ENCODE assay signal across 1 cellular context in genomic region chr4:139266583-139267257, GRCh38.
TF ChIP-seq lines count a peak whose summit lies in the region.

No MANE protein-coding gene starts in this region.

TF ChIP-seq in GM12878, 131 proteins besides CTCF, POLR2A, EP300 and RAD21 (continued from another document and continues in another):
- peak; percentile 94 for TF ChIP-seq EED (IDR thresholded peaks at IDR 0.05; ENCODE audit: low read depth)
- TF ChIP-seq NR2C1 (IDR thresholded peaks at IDR 0.05): peak; percentile 87
- TF ChIP-seq PAX8 (IDR thresholded peaks at IDR 0.05): no peak
- TF ChIP-seq ZNF217 (IDR thresholded peaks at IDR 0.05): peak; percentile 82
- peak; percentile 79 for TF ChIP-seq MEF2A (IDR thresholded peaks at IDR 0.05; ENCODE audit: insufficient read depth, low read depth, low read length)
- TF ChIP-seq ESRRA (IDR thresholded peaks at IDR 0.05; ENCODE audit: low read length): 0 out of 2 replicates have a peak, but pooled peaks have one; percentile 33
- peak in 1 of 2 experiments; percentile 99; a peak in 2 of 4 replicates for TF ChIP-seq ETV6 (conservative IDR thresholded peaks at IDR 0.05 in 1 of 2, IDR thresholded peaks at IDR 0.05 in 1 of 2; ENCODE audit: borderline replicate concordance in 1 of 2, low read depth in 1 of 2)
- no peak for TF ChIP-seq E2F8 (IDR thresholded peaks at IDR 0.05; ENCODE audit: low read depth, partially characterized antibody)
- no peak for TF ChIP-seq ZBTB11 (CRISPR knock-in tag; IDR thresholded peaks at IDR 0.05)
- peak; percentile 95 for TF ChIP-seq CBFB (IDR thresholded peaks at IDR 0.05; ENCODE audit: low read depth)
- no peak for TF ChIP-seq HDAC6 (IDR thresholded peaks at IDR 0.05; ENCODE audit: unreplicated experiment)
- peak; percentile 93 for TF ChIP-seq MLLT1 (IDR thresholded peaks at IDR 0.05)
- TF ChIP-seq, protein P1, sequence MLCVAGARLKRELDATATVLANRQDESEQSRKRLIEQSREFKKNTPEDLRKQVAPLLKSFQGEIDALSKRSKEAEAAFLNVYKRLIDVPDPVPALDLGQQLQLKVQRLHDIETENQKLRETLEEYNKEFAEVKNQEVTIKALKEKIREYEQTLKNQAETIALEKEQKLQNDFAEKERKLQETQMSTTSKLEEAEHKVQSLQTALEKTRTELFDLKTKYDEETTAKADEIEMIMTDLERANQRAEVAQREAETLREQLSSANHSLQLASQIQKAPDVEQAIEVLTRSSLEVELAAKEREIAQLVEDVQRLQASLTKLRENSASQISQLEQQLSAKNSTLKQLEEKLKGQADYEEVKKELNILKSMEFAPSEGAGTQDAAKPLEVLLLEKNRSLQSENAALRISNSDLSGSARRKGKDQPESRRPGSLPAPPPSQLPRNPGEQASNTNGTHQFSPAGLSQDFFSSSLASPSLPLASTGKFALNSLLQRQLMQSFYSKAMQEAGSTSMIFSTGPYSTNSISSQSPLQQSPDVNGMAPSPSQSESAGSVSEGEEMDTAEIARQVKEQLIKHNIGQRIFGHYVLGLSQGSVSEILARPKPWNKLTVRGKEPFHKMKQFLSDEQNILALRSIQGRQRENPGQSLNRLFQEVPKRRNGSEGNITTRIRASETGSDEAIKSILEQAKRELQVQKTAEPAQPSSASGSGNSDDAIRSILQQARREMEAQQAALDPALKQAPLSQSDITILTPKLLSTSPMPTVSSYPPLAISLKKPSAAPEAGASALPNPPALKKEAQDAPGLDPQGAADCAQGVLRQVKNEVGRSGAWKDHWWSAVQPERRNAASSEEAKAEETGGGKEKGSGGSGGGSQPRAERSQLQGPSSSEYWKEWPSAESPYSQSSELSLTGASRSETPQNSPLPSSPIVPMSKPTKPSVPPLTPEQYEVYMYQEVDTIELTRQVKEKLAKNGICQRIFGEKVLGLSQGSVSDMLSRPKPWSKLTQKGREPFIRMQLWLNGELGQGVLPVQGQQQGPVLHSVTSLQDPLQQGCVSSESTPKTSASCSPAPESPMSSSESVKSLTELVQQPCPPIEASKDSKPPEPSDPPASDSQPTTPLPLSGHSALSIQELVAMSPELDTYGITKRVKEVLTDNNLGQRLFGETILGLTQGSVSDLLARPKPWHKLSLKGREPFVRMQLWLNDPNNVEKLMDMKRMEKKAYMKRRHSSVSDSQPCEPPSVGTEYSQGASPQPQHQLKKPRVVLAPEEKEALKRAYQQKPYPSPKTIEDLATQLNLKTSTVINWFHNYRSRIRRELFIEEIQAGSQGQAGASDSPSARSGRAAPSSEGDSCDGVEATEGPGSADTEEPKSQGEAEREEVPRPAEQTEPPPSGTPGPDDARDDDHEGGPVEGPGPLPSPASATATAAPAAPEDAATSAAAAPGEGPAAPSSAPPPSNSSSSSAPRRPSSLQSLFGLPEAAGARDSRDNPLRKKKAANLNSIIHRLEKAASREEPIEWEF (IDR thresholded peaks at IDR 0.05; ENCODE audit: insufficient replicate concordance, low read depth, low read length): peak; percentile 86
- TF ChIP-seq CHD2 (IDR thresholded peaks at IDR 0.05; ENCODE audit: borderline replicate concordance, low read depth, low read length): 0 out of 2 replicates have a peak, but pooled peaks have one; percentile 40
- TF ChIP-seq TCF7 (IDR thresholded peaks at IDR 0.05; ENCODE audit: borderline replicate concordance): peak; percentile 69
- TF ChIP-seq TCF12 (IDR thresholded peaks at IDR 0.05; ENCODE audit: low read depth, low read length): peak; percentile 86
- TF ChIP-seq HDAC2 (IDR thresholded peaks at IDR 0.05): no peak
- TF ChIP-seq, protein P2, sequence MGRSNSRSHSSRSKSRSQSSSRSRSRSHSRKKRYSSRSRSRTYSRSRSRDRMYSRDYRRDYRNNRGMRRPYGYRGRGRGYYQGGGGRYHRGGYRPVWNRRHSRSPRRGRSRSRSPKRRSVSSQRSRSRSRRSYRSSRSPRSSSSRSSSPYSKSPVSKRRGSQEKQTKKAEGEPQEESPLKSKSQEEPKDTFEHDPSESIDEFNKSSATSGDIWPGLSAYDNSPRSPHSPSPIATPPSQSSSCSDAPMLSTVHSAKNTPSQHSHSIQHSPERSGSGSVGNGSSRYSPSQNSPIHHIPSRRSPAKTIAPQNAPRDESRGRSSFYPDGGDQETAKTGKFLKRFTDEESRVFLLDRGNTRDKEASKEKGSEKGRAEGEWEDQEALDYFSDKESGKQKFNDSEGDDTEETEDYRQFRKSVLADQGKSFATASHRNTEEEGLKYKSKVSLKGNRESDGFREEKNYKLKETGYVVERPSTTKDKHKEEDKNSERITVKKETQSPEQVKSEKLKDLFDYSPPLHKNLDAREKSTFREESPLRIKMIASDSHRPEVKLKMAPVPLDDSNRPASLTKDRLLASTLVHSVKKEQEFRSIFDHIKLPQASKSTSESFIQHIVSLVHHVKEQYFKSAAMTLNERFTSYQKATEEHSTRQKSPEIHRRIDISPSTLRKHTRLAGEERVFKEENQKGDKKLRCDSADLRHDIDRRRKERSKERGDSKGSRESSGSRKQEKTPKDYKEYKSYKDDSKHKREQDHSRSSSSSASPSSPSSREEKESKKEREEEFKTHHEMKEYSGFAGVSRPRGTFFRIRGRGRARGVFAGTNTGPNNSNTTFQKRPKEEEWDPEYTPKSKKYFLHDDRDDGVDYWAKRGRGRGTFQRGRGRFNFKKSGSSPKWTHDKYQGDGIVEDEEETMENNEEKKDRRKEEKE (IDR thresholded peaks at IDR 0.05): no peak
- TF ChIP-seq NR2F1 (conservative IDR thresholded peaks at IDR 0.05): peak; percentile 100
- peak; percentile 72; the same call in 1 of the 2 replicates for TF ChIP-seq TAF1 (IDR thresholded peaks at IDR 0.05; ENCODE audit: borderline replicate concordance, low read depth, low read length)
- TF ChIP-seq, protein P3, sequence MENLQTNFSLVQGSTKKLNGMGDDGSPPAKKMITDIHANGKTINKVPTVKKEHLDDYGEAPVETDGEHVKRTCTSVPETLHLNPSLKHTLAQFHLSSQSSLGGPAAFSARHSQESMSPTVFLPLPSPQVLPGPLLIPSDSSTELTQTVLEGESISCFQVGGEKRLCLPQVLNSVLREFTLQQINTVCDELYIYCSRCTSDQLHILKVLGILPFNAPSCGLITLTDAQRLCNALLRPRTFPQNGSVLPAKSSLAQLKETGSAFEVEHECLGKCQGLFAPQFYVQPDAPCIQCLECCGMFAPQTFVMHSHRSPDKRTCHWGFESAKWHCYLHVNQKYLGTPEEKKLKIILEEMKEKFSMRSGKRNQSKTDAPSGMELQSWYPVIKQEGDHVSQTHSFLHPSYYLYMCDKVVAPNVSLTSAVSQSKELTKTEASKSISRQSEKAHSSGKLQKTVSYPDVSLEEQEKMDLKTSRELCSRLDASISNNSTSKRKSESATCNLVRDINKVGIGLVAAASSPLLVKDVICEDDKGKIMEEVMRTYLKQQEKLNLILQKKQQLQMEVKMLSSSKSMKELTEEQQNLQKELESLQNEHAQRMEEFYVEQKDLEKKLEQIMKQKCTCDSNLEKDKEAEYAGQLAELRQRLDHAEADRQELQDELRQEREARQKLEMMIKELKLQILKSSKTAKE (IDR thresholded peaks at IDR 0.05; ENCODE audit: low read depth, poor library complexity, severe bottlenecking): peak; percentile 94
- 0 out of 2 replicates have a peak, but pooled peaks have one; percentile 13 for TF ChIP-seq ZNF207 (IDR thresholded peaks at IDR 0.05; ENCODE audit: borderline replicate concordance)
- peak; percentile 84 for TF ChIP-seq CREM (IDR thresholded peaks at IDR 0.05; ENCODE audit: low read depth)
- peak; percentile 69 for TF ChIP-seq MXI1 (IDR thresholded peaks at IDR 0.05; ENCODE audit: low read depth, low read length)
- peak; percentile 92 for TF ChIP-seq PAX5 (IDR thresholded peaks at IDR 0.05; ENCODE audit: borderline replicate concordance, low read depth, low read length)
- TF ChIP-seq NFIC (IDR thresholded peaks at IDR 0.05; ENCODE audit: low read depth, low read length): peak; percentile 98
- TF ChIP-seq, protein P4, sequence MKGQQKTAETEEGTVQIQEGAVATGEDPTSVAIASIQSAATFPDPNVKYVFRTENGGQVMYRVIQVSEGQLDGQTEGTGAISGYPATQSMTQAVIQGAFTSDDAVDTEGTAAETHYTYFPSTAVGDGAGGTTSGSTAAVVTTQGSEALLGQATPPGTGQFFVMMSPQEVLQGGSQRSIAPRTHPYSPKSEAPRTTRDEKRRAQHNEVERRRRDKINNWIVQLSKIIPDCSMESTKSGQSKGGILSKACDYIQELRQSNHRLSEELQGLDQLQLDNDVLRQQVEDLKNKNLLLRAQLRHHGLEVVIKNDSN (IDR thresholded peaks at IDR 0.05; ENCODE audit: borderline replicate concordance, extremely low read length, insufficient read depth, low read depth, low read length): peak; percentile 93
- no peak for TF ChIP-seq ZZZ3 (IDR thresholded peaks at IDR 0.05; ENCODE audit: control insufficient read depth, insufficient read length, low read depth)
- TF ChIP-seq NBN (IDR thresholded peaks at IDR 0.05): peak; percentile 95
- TF ChIP-seq HDGF (IDR thresholded peaks at IDR 0.05): no peak
- peak; percentile 59 for TF ChIP-seq SP1 (IDR thresholded peaks at IDR 0.05; ENCODE audit: low read depth, low read length)
- TF ChIP-seq FOXM1 (IDR thresholded peaks at IDR 0.05; ENCODE audit: low read depth, low read length): peak; percentile 90
- no peak for TF ChIP-seq ZNF24 (IDR thresholded peaks at IDR 0.05)
- TF ChIP-seq ATF3 (IDR thresholded peaks at IDR 0.05; ENCODE audit: borderline replicate concordance, extremely low read depth, low read depth, low read length): peak; percentile 82; the same call in 1 of the 2 replicates
- peak; percentile 64 for TF ChIP-seq TCF3 (IDR thresholded peaks at IDR 0.05; ENCODE audit: borderline replicate concordance, insufficient read depth, low read depth, low read length)
- peak; percentile 78 for TF ChIP-seq PKNOX1 (IDR thresholded peaks at IDR 0.05)
- TF ChIP-seq WRNIP1 (IDR thresholded peaks at IDR 0.05; ENCODE audit: borderline replicate concordance, low read depth, low read length): no peak
- TF ChIP-seq KAT2A (conservative IDR thresholded peaks at IDR 0.05; ENCODE audit: control insufficient read depth, low read depth, low read length): no peak
- peak; percentile 86 for TF ChIP-seq PML (IDR thresholded peaks at IDR 0.05; ENCODE audit: low read length)
- no peak for TF ChIP-seq ZNF274 (IDR thresholded peaks at IDR 0.05; ENCODE audit: insufficient read depth, insufficient read length)
